In genomic region chr2:199955339-199956061, GRCh38 we compare ENCODE assay signal across 8 cellular contexts. TPM values are rescaled to one million over a fixed set of nuclear protein-coding genes. Genes with fewer than 3 reads are reported as not detected.
DNase-seq lines count a peak whose midpoint lies in the region; ATAC-seq and TF ChIP-seq lines count a peak whose summit lies in the region.

MAIP1 (plus strand) TSS chr2:199955582; CDS start chr2:199955799, 217 bp downstream.
TYW5 (minus strand) TSS chr2:199955491; CDS start chr2:199955470, 21 bp downstream.

- H3K79me2 ChIP-seq in GM23338 (replicated peaks; ENCODE audit: insufficient read depth) = peaks cover 81% of the 10 kb centered on the region

- DNase-seq in EH (ENCODE audit: low read depth) (peak; percentile 86), GM23338 (ENCODE audit: low spot score) (peak; percentile 86), Kasumi-1 (lab: John Stamatoyannopoulos, UW) (peak; percentile 93 to 95), RPMI8226 (peak; percentile 85), fibroblast of mammary gland (ENCODE audit: low read depth) (peak; percentile 80)
- DNase-seq in activated T-helper 1 cell treated with anti-CD3 and anti-CD28 coated beads, Interleukin-2, amount 50 U/mL, for 16 hours (ENCODE audit: low read depth in 1 of 2, low spot score in 1 of 2) = peak; percentile 64
- DNase-seq in naive thymus-derived CD8-positive, alpha-beta T cell = peak; percentile 63 to 90 (median 74)
- DNase-seq in stimulated activated naive CD4-positive, alpha-beta T cell (lab: John Stamatoyannopoulos, UW) = peak; percentile 59 to 93 (median 79)

- H3K9me2 ChIP-seq in GM23338 (ENCODE audit: insufficient read depth) = no peaks in the 10 kb centered on the region

- H3K27ac ChIP-seq in GM23338 (ENCODE audit: low read depth) = peak within 1 kb of the TSS; percentile 99

- ATAC-seq in GM23338 = peak; percentile 90
- peak; percentile 89 to 92 for ATAC-seq in naive thymus-derived CD8-positive, alpha-beta T cell

- H3K9me3 Mint-ChIP-seq in GM23338 = no peaks in the 10 kb centered on the region
- no peaks in the 10 kb centered on the region for H3K9me3 Mint-ChIP-seq in naive thymus-derived CD8-positive, alpha-beta T cell

- peaks cover 17% of the 10 kb centered on the region for H3K27me3 Mint-ChIP-seq in GM23338 (ENCODE audit: insufficient read depth, low read depth, poor library complexity)
- H3K27me3 Mint-ChIP-seq in naive thymus-derived CD8-positive, alpha-beta T cell = no peaks in the 10 kb centered on the region

- peak within 1 kb of the TSS; percentile 83 for H3K4me2 ChIP-seq in GM23338

- TF ChIP-seq CTCF in GM23338 (conservative IDR thresholded peaks at IDR 0.05; ENCODE audit: low read depth in 2 of 2) = 0 out of 4 replicates have a peak, but pooled peaks of 1 of the 2 experiments have one; percentile 14
- TF ChIP-seq CTCF in fibroblast of mammary gland (conservative IDR thresholded peaks at IDR 0.05; ENCODE audit: control insufficient read depth, insufficient read depth, low read depth, low read length) = no peak

- H3K27ac Mint-ChIP-seq in GM23338 = peak within 1 kb of the TSS; percentile 100
- H3K27ac Mint-ChIP-seq in naive thymus-derived CD8-positive, alpha-beta T cell = peak within 1 kb of the TSS; percentile 92 to 98 (median 96)

- H2AFZ ChIP-seq in GM23338 = peak within 1 kb of the TSS; percentile 88

- peaks cover 16% of the 10 kb centered on the region for H3K4me1 ChIP-seq in GM23338 (ENCODE audit: insufficient read depth)

- no peaks in the 10 kb centered on the region for H3F3A ChIP-seq in GM23338 (replicated peaks; ENCODE audit: low read depth)

- H4K20me1 ChIP-seq in GM23338 (replicated peaks; ENCODE audit: insufficient read depth) = no peaks in the 10 kb centered on the region; the same call in none of the 2 replicates

- peaks cover 30% of the 10 kb centered on the region for H3K36me3 Mint-ChIP-seq in GM23338 (ENCODE audit: low read depth)
- H3K36me3 Mint-ChIP-seq in naive thymus-derived CD8-positive, alpha-beta T cell = peaks cover 0 to 20% (median 8%) of the 10 kb centered on the region in 3 donors

- H3K4me3 ChIP-seq in GM23338 (peak within 1 kb of the TSS; percentile 77), fibroblast of mammary gland (ENCODE audit: control insufficient read depth, low read depth, low read length) (peak within 1 kb of the TSS; percentile 81)

- H3K36me3 ChIP-seq in GM23338 (ENCODE audit: insufficient read depth) = peaks cover 19% of the 10 kb centered on the region

- H3K4me3 Mint-ChIP-seq in GM23338 = peak within 1 kb of the TSS; percentile 99
- peak within 1 kb of the TSS; percentile 95 to 99 (median 98) for H3K4me3 Mint-ChIP-seq in naive thymus-derived CD8-positive, alpha-beta T cell

- no peaks in the 10 kb centered on the region for H3K27me3 ChIP-seq in GM23338 (ENCODE audit: insufficient read depth)

- POLR2A ChIA-PET in naive thymus-derived CD8-positive, alpha-beta T cell (lab: Charles Lee) = interaction anchor here (0.7 to 1.2 kb wide), 2 partner anchors 45 to 571 kb away, joined by 3 read pairs; partner anchors contain the start of genes C2orf69 and SGO2

- H3K4me1 Mint-ChIP-seq in GM23338 = peaks cover 26% of the 10 kb centered on the region
- peaks cover 19 to 65% (median 51%) of the 10 kb centered on the region in 4 donors for H3K4me1 Mint-ChIP-seq in naive thymus-derived CD8-positive, alpha-beta T cell

TF ChIP-seq in GM23338, 12 proteins besides CTCF, POLR2A, EP300 and RAD21:
- TF ChIP-seq JUNB (IDR thresholded peaks at IDR 0.05; ENCODE audit: unreplicated experiment) (no peak), REST (IDR thresholded peaks at IDR 0.05; ENCODE audit: unreplicated experiment) (peak; percentile 3), POLR2AphosphoS5 (IDR thresholded peaks at IDR 0.05; ENCODE audit: low read depth) (peak; percentile 90), CREB1 (CRISPR knock-in tag; IDR thresholded peaks at IDR 0.05; ENCODE audit: low read depth) (peak; percentile 32)
TF ChIP-seq in GM23338: peak in this region for 3.

RNA-seq across cellular contexts. Expression of gene MAIP1, which starts in this region (rescaled TPM):
- total RNA-seq in GM23338 (2014; rRNA removed; shearing (Covaris generic)) = 36.0 and 59.0 TPM in 2 replicates
- 34.0 and 41.9 TPM in 2 replicates for polyA plus RNA-seq in GM23338 (2016; fragmentation: Nextera tagmentation; extraction: Ambion mirVana)
- 10 to 100 TPM; 17.9 to 18.5 TPM for total RNA-seq in naive thymus-derived CD8-positive, alpha-beta T cell
- 10 to 100 TPM; 11.5 to 16.8 (median 12.6) TPM for polyA plus RNA-seq in naive thymus-derived CD8-positive, alpha-beta T cell

RNA-seq across cellular contexts. Expression of gene TYW5, which starts in this region (rescaled TPM):
- 18.4 and 19.6 TPM in 2 replicates for total RNA-seq in GM23338 (2014; rRNA removed; shearing (Covaris generic))
- 10.6 and 12.4 TPM in 2 replicates for polyA plus RNA-seq in GM23338 (2016; fragmentation: Nextera tagmentation; extraction: Ambion mirVana)
- 10 to 100 TPM; 13.8 to 14.6 TPM for total RNA-seq in naive thymus-derived CD8-positive, alpha-beta T cell
- 1 to 10 TPM; 3.5 to 4.2 (median 3.7) TPM for polyA plus RNA-seq in naive thymus-derived CD8-positive, alpha-beta T cell

Comparison
In these comparisons a context has a peak if more than half of its experiments do, and no peak if none do; other contexts are left out.
1. Peak in every context shown above with its lines: DNase-seq, ATAC-seq, H3K4me3 ChIP-seq and H3K27ac ChIP-seq.